8 cellular contexts compared by ENCODE assay signal in genomic region chr1:39576016-39576657, GRCh38. TPM values are rescaled to one million over a fixed set of nuclear protein-coding genes. Genes with fewer than 3 reads are reported as not detected.
DNase-seq lines count a peak whose midpoint lies in the region; ATAC-seq, FAIRE-seq and TF ChIP-seq lines count a peak whose summit lies in the region.

No MANE protein-coding gene starts in this region.

- H3K27me3 ChIP-seq in CD4-positive, alpha-beta T cell (ENCODE audit: control insufficient read depth, insufficient read depth, low read length) = no peaks in the 10 kb centered on the region
- H3K27me3 ChIP-seq in effector memory CD4-positive, alpha-beta T cell (replicated peaks; ENCODE audit: control insufficient read depth, insufficient read depth, low read length, poor library complexity, severe bottlenecking) = no peaks in the 10 kb centered on the region
- H3K27me3 ChIP-seq in suprapubic skin = no peaks in the 10 kb centered on the region

- WGBS in suprapubic skin = under 1% methylated on average over 69 of the region's 87 CpGs

- H3K4me1 ChIP-seq in effector memory CD4-positive, alpha-beta T cell (ENCODE audit: control insufficient read depth, insufficient read depth, low read length, poor library complexity, severe bottlenecking) = peaks cover 18% of the 10 kb centered on the region
- H3K4me1 ChIP-seq in suprapubic skin = peaks cover 33% of the 10 kb centered on the region

- H3K4me1 Mint-ChIP-seq in CD4-positive, alpha-beta T cell (ENCODE audit: low read depth) = peaks cover 41% of the 10 kb centered on the region

- H3K27ac ChIP-seq in CD4-positive, alpha-beta T cell (ENCODE audit: low read depth, low read length) = peak overlapping the region; percentile 57
- peak overlapping the region; percentile 76 for H3K27ac ChIP-seq in effector memory CD4-positive, alpha-beta T cell (ENCODE audit: insufficient read depth, low read length, poor library complexity, severe bottlenecking)
- H3K27ac ChIP-seq in suprapubic skin = peak overlapping the region; percentile 89

- no peaks in the 10 kb centered on the region for H3K9me3 Mint-ChIP-seq in CD4-positive, alpha-beta T cell

- H3K9me3 ChIP-seq in CD4-positive, alpha-beta T cell (ENCODE audit: control insufficient read depth, low read length) = no peaks in the 10 kb centered on the region
- H3K9me3 ChIP-seq in effector memory CD4-positive, alpha-beta T cell (ENCODE audit: control insufficient read depth, low read length) = no peaks in the 10 kb centered on the region
- no peaks in the 10 kb centered on the region for H3K9me3 ChIP-seq in suprapubic skin

- H3K27ac Mint-ChIP-seq in CD4-positive, alpha-beta T cell = peak overlapping the region; percentile 87

- no peaks in the 10 kb centered on the region for H3K27me3 Mint-ChIP-seq in CD4-positive, alpha-beta T cell

- no peak for TF ChIP-seq POLR2A in suprapubic skin (IDR thresholded peaks at IDR 0.05)

- POLR2A ChIA-PET in CD4-positive, alpha-beta T cell (lab: Charles Lee) = interaction anchor here (0.7 to 3.3 kb wide), 4 partner anchors 12 to 270 kb away, joined by 3 to 14 read pairs (median 8); partner anchors contain the start of gene PPIE

- no peak for TF ChIP-seq EP300 in suprapubic skin (IDR thresholded peaks at IDR 0.05)

- FAIRE-seq in D721Med (lab: Jason Lieb, UNC) = no peak

- peaks cover 43% of the 10 kb centered on the region for H3K36me3 Mint-ChIP-seq in CD4-positive, alpha-beta T cell (ENCODE audit: low read depth)

- H3K36me3 ChIP-seq in effector memory CD4-positive, alpha-beta T cell (ENCODE audit: control insufficient read depth, insufficient read depth, low read length) = peaks cover 18% of the 10 kb centered on the region
- H3K36me3 ChIP-seq in suprapubic skin = peaks cover 16% of the 10 kb centered on the region

- CTCF ChIA-PET in CD4-positive, alpha-beta T cell (lab: Charles Lee) = interaction anchor here (1.0 to 1.5 kb wide), 6 partner anchors 17 to 223 kb away, joined by 3 to 9 read pairs (median 4); partner anchors contain the start of gene PPIE

- intact Hi-C loops in CD4-positive, alpha-beta T cell (cut with DNase I, micrococcal nuclease) = loop anchor here in 1 of 2 experiments (5.0 to 10.0 kb wide), 5 partner anchors 171 to 1889 kb away; partner anchors contain the start of genes AKIRIN1, TRIT1 and UTP11

- peak overlapping the region; percentile 85 for H3K4me3 ChIP-seq in effector memory CD4-positive, alpha-beta T cell (ENCODE audit: insufficient read depth, low read depth, low read length, poor library complexity, severe bottlenecking)
- peak overlapping the region; percentile 91 for H3K4me3 ChIP-seq in suprapubic skin

- TF ChIP-seq CTCF in CD4-positive, alpha-beta T cell (IDR thresholded peaks at IDR 0.05) = no peak
- TF ChIP-seq CTCF in GM20000 (IDR thresholded peaks at IDR 0.05; ENCODE audit: extremely low read depth, missing control alignments) = no peak
- no peak for TF ChIP-seq CTCF in suprapubic skin (IDR thresholded peaks at IDR 0.05)
- TF ChIP-seq CTCF in D721Med (IDR thresholded peaks at IDR 0.05; ENCODE audit: insufficient read depth, missing control alignments) = no peak

- peak overlapping the region; percentile 94 for H3K4me3 Mint-ChIP-seq in CD4-positive, alpha-beta T cell

- DNase-seq in CD4-positive, alpha-beta T cell = peak in 5 of 10 experiments; percentile 8 to 49 (median 20)
- DNase-seq in GM20000 (ENCODE audit: low spot score) (peak; percentile 67), mesenteric fat pad (ENCODE audit: low spot score) (peak; percentile 88), suprapubic skin (ENCODE audit: low spot score in 2 of 2) (no peak), D721Med (ENCODE audit: insufficient read length, low spot score) (no peak)
- peak; percentile 11 for DNase-seq in activated CD4-positive, alpha-beta T cell treated with anti-CD3 and anti-CD28 coated beads for 1 hour
- peak; percentile 18 to 21 (median 20) for DNase-seq in effector memory CD4-positive, alpha-beta T cell

- ATAC-seq in CD4-positive, alpha-beta T cell (ENCODE audit: poor library complexity) = peak; percentile 12
- ATAC-seq in HG03571 (IDR thresholded peaks at IDR 0.05; ENCODE audit: unreplicated experiment) = peak; percentile 30

RNA-seq across cellular contexts. Expression of gene PABPC4, which starts 0.5 kb away (rescaled TPM):
- total RNA-seq in CD4-positive, alpha-beta T cell = 100 to 1,000 TPM; 343 to 348 TPM
- total RNA-seq in mesenteric fat pad (301 TPM), suprapubic skin (100 to 1,000 TPM; 133 to 187 (median 144) TPM)

Comparison
In these comparisons a context has a peak if more than half of its experiments do, and no peak if none do; other contexts are left out.
1. DNase-seq: peak in GM20000 (single experiment), activated CD4-positive, alpha-beta T cell treated with anti-CD3 and anti-CD28 coated beads for 1 hour (single experiment), effector memory CD4-positive, alpha-beta T cell (3 of 3) and mesenteric fat pad (single experiment); none in suprapubic skin (0 of 2) and D721Med (single experiment).
2. Peak in every context shown above with its lines, with median percentiles within 50 percentile points of each other: H3K27ac ChIP-seq.